Comparison of ENCODE assay signal across 15 cellular contexts in genomic region chr12:58443981-58444371, GRCh38.
DNase-seq lines count a peak whose midpoint lies in the region; ATAC-seq and TF ChIP-seq lines count a peak whose summit lies in the region.
"Had no signal": no experiment of that assay in that cellular context is flagged by ENCODE, and none has a peak within 500 bp of the region (broad histone marks: within the 10 kb centered on the region; RNA-seq: fewer than 3 reads in every experiment).

No MANE protein-coding gene starts in this region.

- no peaks in the 10 kb centered on the region for H3K9me3 ChIP-seq in WERI-Rb-1 (ENCODE audit: severe bottlenecking)
- no peaks in the 10 kb centered on the region for H3K9me3 ChIP-seq in gastroesophageal sphincter
- H3K9me3 ChIP-seq in tibial nerve = no peaks in the 10 kb centered on the region
- H3K9me3 ChIP-seq: adrenal gland; BLaER1 treated with 17β-estradiol and CSF1 and Interleukin-3, amounts not matched to agents 10 nM and 100 nM; esophagus muscularis mucosa had no signal

- CTCF ChIA-PET in HEK293T (lab: Yijun Ruan, JAX) = interaction anchor here (1.1 kb wide), 1 partner anchor 49 kb away, joined by 3 read pairs; no protein-coding TSS in a partner anchor

- ATAC-seq in gastroesophageal sphincter = peak; percentile 60

- no peak for TF ChIP-seq EP300 in gastroesophageal sphincter (IDR thresholded peaks at IDR 0.05)
- no peak for TF ChIP-seq EP300 in tibial nerve (IDR thresholded peaks at IDR 0.05)

- H3K36me3 ChIP-seq in WERI-Rb-1 (no peaks in the 10 kb centered on the region), gastroesophageal sphincter (no peaks in the 10 kb centered on the region), tibial nerve (no peaks in the 10 kb centered on the region)
- H3K36me3 ChIP-seq: adrenal gland; BLaER1 treated with 17β-estradiol and CSF1 and Interleukin-3, amounts not matched to agents 10 nM and 100 nM; esophagus muscularis mucosa had no signal

- 36 to 47% methylated on average over 6 to 8 of the region's 8 CpGs for WGBS in gastroesophageal sphincter (ENCODE audit: low coverage in 1 of 2), 2 donors
- 79 to 81% methylated on average over 8 of the region's 8 CpGs for WGBS in tibial nerve, 2 donors

- H3K27me3 ChIP-seq in WERI-Rb-1 (ENCODE audit: insufficient read depth, low read depth, severe bottlenecking) (no peaks in the 10 kb centered on the region), gastroesophageal sphincter (no peaks in the 10 kb centered on the region), tibial nerve (no peaks in the 10 kb centered on the region)
- H3K27me3 ChIP-seq: adrenal gland; BLaER1 treated with 17β-estradiol and CSF1 and Interleukin-3, amounts not matched to agents 10 nM and 100 nM; esophagus muscularis mucosa had no signal

- H3K4me1 ChIP-seq in gastroesophageal sphincter = no peaks in the 10 kb centered on the region
- no peaks in the 10 kb centered on the region for H3K4me1 ChIP-seq in tibial nerve
- H3K4me1 ChIP-seq: adrenal gland; BLaER1 treated with 17β-estradiol and CSF1 and Interleukin-3, amounts not matched to agents 10 nM and 100 nM; esophagus muscularis mucosa had no signal

- H3K4me3 ChIP-seq in WERI-Rb-1 (ENCODE audit: low read depth, low read length) (no peak overlapping the region), gastroesophageal sphincter (no peak overlapping the region), retinal pigment epithelial cell (ENCODE audit: low read length) (no peak overlapping the region), tibial nerve (no peak overlapping the region)
- H3K4me3 ChIP-seq: adrenal gland; BLaER1 treated with 17β-estradiol and CSF1 and Interleukin-3, amounts not matched to agents 10 nM and 100 nM; esophagus muscularis mucosa had no signal

- TF ChIP-seq CTCF in WERI-Rb-1 (IDR thresholded peaks at IDR 0.05; ENCODE audit: low read depth, low read length) = no peak
- no peak for TF ChIP-seq CTCF in gastroesophageal sphincter (IDR thresholded peaks at IDR 0.05)
- TF ChIP-seq CTCF in retinal pigment epithelial cell (conservative IDR thresholded peaks at IDR 0.05; ENCODE audit: low read depth, low read length) = no peak
- no peak for TF ChIP-seq CTCF in tibial nerve (IDR thresholded peaks at IDR 0.05)

- POLR2A ChIA-PET in HEK293T (lab: Yijun Ruan, JAX) = no interaction called here

- H3K27ac ChIP-seq in WERI-Rb-1 (no peak overlapping the region), gastroesophageal sphincter (no peak overlapping the region), tibial nerve (no peak overlapping the region)
- H3K27ac ChIP-seq: adrenal gland; BLaER1 treated with 17β-estradiol and CSF1 and Interleukin-3, amounts not matched to agents 10 nM and 100 nM; esophagus muscularis mucosa; HL-60 had no signal

- TF ChIP-seq POLR2A in gastroesophageal sphincter (IDR thresholded peaks at IDR 0.05) (no peak), tibial nerve (IDR thresholded peaks at IDR 0.05) (no peak)

- DNase-seq in H4 (ENCODE audit: low spot score) (peak; percentile 11), WERI-Rb-1 (peak; percentile 35), retinal pigment epithelial cell (ENCODE audit: low read depth) (peak; percentile 50), HEK293T (ENCODE audit: extremely low spot score) (no peak), Kasumi-1 (lab: John Stamatoyannopoulos, UW) (no peak), tibial nerve (ENCODE audit: low spot score in 2 of 2) (no peak), NAMALWA (ENCODE audit: low spot score) (no peak)
- DNase-seq: activated CD4-positive, alpha-beta T cell treated with anti-CD3 and anti-CD28 coated beads, Interleukin-2, amount 50 U/mL, for 4 hours; NCI-H187 treated with DMSO at 0.1 percent for 48 hours; SIG-M5 had no signal

TF ChIP-seq in HEK293T, 16 proteins besides CTCF, POLR2A, EP300 and RAD21:
- TF ChIP-seq ZNF384 (IDR thresholded peaks at IDR 0.05) = no peak
TF ChIP-seq in HEK293T: peak in this region for 0.

Comparison
In these comparisons a context has a peak if more than half of its experiments do, and no peak if none do; other contexts are left out.
1. DNase-seq: peak in H4 (single experiment), WERI-Rb-1 (single experiment) and retinal pigment epithelial cell (single experiment); none in HEK293T (single experiment), Kasumi-1 (0 of 2), tibial nerve (0 of 2) and NAMALWA (single experiment).